9 cellular contexts compared by ENCODE assay signal in genomic region chr12:52907092-52907810, GRCh38. TPM values are rescaled to one million over a fixed set of nuclear protein-coding genes. Genes with fewer than 3 reads are reported as not detected.
DNase-seq lines count a peak whose midpoint lies in the region; ATAC-seq, FAIRE-seq and TF ChIP-seq lines count a peak whose summit lies in the region.
"Had no signal": no experiment of that assay in that cellular context is flagged by ENCODE, and none has a peak within 500 bp of the region (broad histone marks: within the 10 kb centered on the region; RNA-seq: fewer than 3 reads in every experiment).

No MANE protein-coding gene starts in this region.

- H3K4me3 ChIP-seq in lower leg skin (ENCODE audit: low read depth, poor library complexity, severe bottlenecking): no peak overlapping the region

- H3K27ac ChIP-seq in 22Rv1: peak overlapping the region; percentile 97
- peak overlapping the region; percentile 99 for H3K27ac ChIP-seq in VCaP

- 43 to 44% methylated on average over 7 of the region's 7 CpGs for WGBS in lower leg skin, 2 donors

- no peak for ATAC-seq in GM19035 (IDR thresholded peaks at IDR 0.05; ENCODE audit: unreplicated experiment)
- no peak for ATAC-seq in HG03565 (IDR thresholded peaks at IDR 0.05; ENCODE audit: unreplicated experiment)

- DNase-seq in KBM-7: peak; percentile 54
- peak; percentile 44 to 90 for DNase-seq in lower leg skin (ENCODE audit: low spot score in 2 of 2)
- DNase-seq in SW 1271 (lab: John Stamatoyannopoulos, UW): no peak
- DNase-seq in GM12892 (ENCODE audit: insufficient read length): no peak

- FAIRE-seq in GM12892 (lab: Jason Lieb, UNC): no peak

- TF ChIP-seq POLR2A in lower leg skin (IDR thresholded peaks at IDR 0.05) (no peak), GM12892 (IDR thresholded peaks at IDR 0.05; ENCODE audit: low read depth, low read length) (no peak)

- in situ Hi-C loops in KBM-7 (cut with MboI; ENCODE audit: low pct_unique_long_range_greater_than_20kb, low sequenced_read_pairs): loop anchor here (10.0 kb wide), 1 partner anchor 48 kb away; no protein-coding TSS in a partner anchor

- intact Hi-C loops in lower leg skin (cut with DNase I; ENCODE audit: low total_unique reads): no loop called here

- TF ChIP-seq CTCF in 22Rv1 (IDR thresholded peaks at IDR 0.05) (no peak), VCaP (conservative IDR thresholded peaks at IDR 0.05) (no peak), lower leg skin (IDR thresholded peaks at IDR 0.05) (no peak)

RNA-seq across cellular contexts. Expression of gene KRT8, which starts 2.4 kb away (rescaled TPM):
- total RNA-seq in lower leg skin: 10 to 100 TPM; 18.1 to 96.0 (median 58.2) TPM
- 0.47 TPM for polyA plus RNA-seq in GM12892 (2012; ENCODE audit: missing spikeins)

RNA-seq across cellular contexts. Expression of gene KRT18, which starts 41.7 kb away (rescaled TPM):
- 10 to 100 TPM; 23.3 to 97.2 (median 70.9) TPM for total RNA-seq in lower leg skin
- 0.34 TPM for polyA plus RNA-seq in GM12892 (2012; ENCODE audit: missing spikeins)

RNA-seq across cellular contexts. Expression of gene KRT78, which starts 58.5 kb away (rescaled TPM):
- 100 to 1,000 TPM; 114 to 250 (median 183) TPM for total RNA-seq in lower leg skin
- not detected for polyA plus RNA-seq in GM12892 (2012; ENCODE audit: missing spikeins)
- total RNA-seq: posterior vena cava had no signal

Comparison
In these comparisons a context has a peak if more than half of its experiments do, and no peak if none do; other contexts are left out.
1. DNase-seq: peak in KBM-7 (single experiment) and lower leg skin (2 of 2); none in SW 1271 (0 of 2) and GM12892 (single experiment).